In genomic region chr6:140316966-140317365, GRCh38 we compare ENCODE assay signal across 22 cellular contexts.
A peak's percentile ranks its signal among the peaks of the same experiment; 100 is the strongest.
DNase-seq lines count a peak whose midpoint lies in the region; ATAC-seq lines count a peak whose summit lies in the region.
"Had no signal": no experiment of that assay in that cellular context is flagged by ENCODE, and none has a peak within 500 bp of the region (broad histone marks: within the 10 kb centered on the region; RNA-seq: fewer than 3 reads in every experiment).

No MANE protein-coding gene starts in this region.

- H3K4me1 ChIP-seq in mesenchymal stem cell (ENCODE audit: control insufficient read depth, insufficient read depth, low read depth, low read length): no peaks in the 10 kb centered on the region

- H3K4me1 Mint-ChIP-seq in T-helper 17 cell: peaks cover 1% of the 10 kb centered on the region

- H3K4me3 Mint-ChIP-seq in T-helper 17 cell: no peak overlapping the region
- H3K4me3 Mint-ChIP-seq: CD14-positive monocyte had no signal

- H3K79me1 ChIP-seq in mesenchymal stem cell (replicated peaks; ENCODE audit: low read length, poor library complexity, severe bottlenecking): no peaks in the 10 kb centered on the region

- no peak overlapping the region for H3K27ac ChIP-seq in mesenchymal stem cell (ENCODE audit: low read length, poor library complexity, severe bottlenecking)
- H3K27ac ChIP-seq: 22Rv1, GM23248, RWPE1 had no signal

- H2BK5ac ChIP-seq in mesenchymal stem cell (ENCODE audit: low read depth, low read length, poor library complexity, severe bottlenecking): no peak overlapping the region

- no peak overlapping the region for H3K23ac ChIP-seq in mesenchymal stem cell (ENCODE audit: low read length in 2 of 2)

- no peak overlapping the region for H3K27ac Mint-ChIP-seq in T-helper 17 cell
- H3K27ac Mint-ChIP-seq: CD14-positive monocyte had no signal

- H3K9me3 ChIP-seq in mesenchymal stem cell (ENCODE audit: control insufficient read depth, low read length) (no peaks in the 10 kb centered on the region), T-helper 17 cell (ENCODE audit: control insufficient read depth, low read length, poor library complexity, severe bottlenecking) (no peaks in the 10 kb centered on the region)

- no peaks in the 10 kb centered on the region for H3K36me3 ChIP-seq in mesenchymal stem cell (ENCODE audit: control insufficient read depth in 1 of 2, insufficient read depth in 2 of 2, low read depth in 1 of 2, low read length in 2 of 2)

- H2AFZ ChIP-seq in mesenchymal stem cell (ENCODE audit: low read depth, low read length): no peak overlapping the region
- H2AFZ ChIP-seq: GM23248 had no signal

- peak overlapping the region; percentile 35 for H4K8ac ChIP-seq in mesenchymal stem cell (ENCODE audit: low read length)

- H3K4me3 ChIP-seq in mesenchymal stem cell (ENCODE audit: insufficient read depth in 1 of 2, low read depth in 1 of 2, low read length in 2 of 2): no peak overlapping the region
- H3K4me3 ChIP-seq: GM23248 had no signal

- ATAC-seq in T-helper 17 cell: no peak
- ATAC-seq: PC-3 had no signal

- no peak overlapping the region for H2AK5ac ChIP-seq in mesenchymal stem cell (ENCODE audit: low read length, severe bottlenecking)

- H3K14ac ChIP-seq in mesenchymal stem cell (ENCODE audit: low read length in 2 of 2): no peak overlapping the region

- H3K27me3 Mint-ChIP-seq in T-helper 17 cell: no peaks in the 10 kb centered on the region

- no peak overlapping the region for H3K9ac ChIP-seq in mesenchymal stem cell (ENCODE audit: low read length)
- H3K9ac ChIP-seq: GM23248 had no signal

- WGBS in mesenchymal stem cell: 92% methylated on average over 2 of the region's 4 CpGs

- H3K4me2 ChIP-seq in mesenchymal stem cell (ENCODE audit: low read length, poor library complexity, severe bottlenecking): no peak overlapping the region

- no peak overlapping the region for H4K91ac ChIP-seq in mesenchymal stem cell (ENCODE audit: low read length)

- no peak overlapping the region for H2BK120ac ChIP-seq in mesenchymal stem cell (ENCODE audit: low read depth, low read length)

- no peaks in the 10 kb centered on the region for H3K36me3 Mint-ChIP-seq in T-helper 17 cell (ENCODE audit: low read depth)
- H3K36me3 Mint-ChIP-seq: CD14-positive monocyte had no signal

- peak; percentile 2 for DNase-seq in DMS53 (lab: John Stamatoyannopoulos, UW)
- DNase-seq in DMS53 treated with DMSO at 0.1 percent for 48 hours (lab: John Stamatoyannopoulos, UW; ENCODE audit: unreplicated experiment): no peak
- peak; percentile 2 for DNase-seq in stimulated activated CD4-positive, alpha-beta T cell treated with anti-CD3 and anti-CD28 coated beads, Interleukin-15, amount 100 ng/mL, for 24 hours
- DNase-seq in stimulated activated CD4-positive, alpha-beta T cell treated with anti-CD3 and anti-CD28 coated beads, Interleukin-2, amount 100 ng/mL, for 48 hours: no peak
- no peak for DNase-seq in mesenchymal stem cell
- DNase-seq in T-helper 17 cell: no peak
- DNase-seq in RKO (ENCODE audit: low spot score): no peak
- DNase-seq in A172 (ENCODE audit: low spot score): no peak
- DNase-seq: GDM1, GM23248, HCEC 1CT, KBM-7, MV-4-11, NCI-H187, NCI-H2227 treated with DMSO at 0.1 percent for 48 hours, NCI-H510A treated with DMSO at 0.1 percent for 48 hours, NCI-H774, PC-3, SIG-M5 had no signal

- no peak overlapping the region for H3K4ac ChIP-seq in mesenchymal stem cell (ENCODE audit: low read depth in 1 of 2, low read length in 2 of 2)

- no peak overlapping the region for H3K18ac ChIP-seq in mesenchymal stem cell (ENCODE audit: low read depth in 1 of 2, low read length in 2 of 2)

- H2BK12ac ChIP-seq in mesenchymal stem cell (ENCODE audit: low read length in 2 of 2): peak overlapping the region; percentile 4 to 14

- H3K27me3 ChIP-seq in mesenchymal stem cell (ENCODE audit: control insufficient read depth in 1 of 2, insufficient read depth in 1 of 2, low read length in 2 of 2): no peaks in the 10 kb centered on the region

- H2BK15ac ChIP-seq in mesenchymal stem cell (ENCODE audit: low read depth, poor library complexity, severe bottlenecking): no peak overlapping the region

Comparison
In these comparisons a context has a peak if more than half of its experiments do, and no peak if none do; other contexts are left out.
1. DNase-seq: peak in DMS53 (single experiment) and stimulated activated CD4-positive, alpha-beta T cell treated with anti-CD3 and anti-CD28 coated beads, Interleukin-15, amount 100 ng/mL, for 24 hours (single experiment); none in DMS53 treated with DMSO at 0.1 percent for 48 hours (single experiment), stimulated activated CD4-positive, alpha-beta T cell treated with anti-CD3 and anti-CD28 coated beads, Interleukin-2, amount 100 ng/mL, for 48 hours (0 of 2), mesenchymal stem cell (single experiment), T-helper 17 cell (0 of 3), RKO (single experiment) and A172 (single experiment).